Comparison of ENCODE assay signal across 22 cellular contexts in genomic region chr17:58376472-58376921, GRCh38. TPM values are rescaled to one million over a fixed set of nuclear protein-coding genes. Genes with fewer than 3 reads are reported as not detected.
DNase-seq lines count a peak whose midpoint lies in the region; ATAC-seq, FAIRE-seq and TF ChIP-seq lines count a peak whose summit lies in the region.
"Had no signal": no experiment of that assay in that cellular context is flagged by ENCODE, and none has a peak within 500 bp of the region (broad histone marks: within the 10 kb centered on the region; RNA-seq: fewer than 3 reads in every experiment).

No MANE protein-coding gene starts in this region.

- no peak overlapping the region for H3K27ac Mint-ChIP-seq in H9
- H3K27ac Mint-ChIP-seq: activated T-helper 17 cell treated with anti-CD3 and anti-CD28 coated beads, Interleukin-2, amount 50 U/mL, for 72 hours; B cell; natural killer cell had no signal

- H3K27me3 Mint-ChIP-seq in H9 (ENCODE audit: low read depth), result peaks cover 4% of the 10 kb centered on the region; the same call in 1 of the 2 replicates
- H3K27me3 Mint-ChIP-seq: activated T-helper 17 cell treated with anti-CD3 and anti-CD28 coated beads, Interleukin-2, amount 50 U/mL, for 72 hours; B cell had no signal

- H3K4me3 Mint-ChIP-seq in H9, result no peak overlapping the region
- H3K4me3 Mint-ChIP-seq: activated T-helper 17 cell treated with anti-CD3 and anti-CD28 coated beads, Interleukin-2, amount 50 U/mL, for 72 hours; B cell; natural killer cell had no signal

- H2AFZ ChIP-seq in H9 (ENCODE audit: low read length), result no peak overlapping the region
- no peak overlapping the region for H2AFZ ChIP-seq in parathyroid adenoma

- ATAC-seq in GM21786 (IDR thresholded peaks at IDR 0.05; ENCODE audit: unreplicated experiment) (no peak), HG03175 (IDR thresholded peaks at IDR 0.05; ENCODE audit: unreplicated experiment) (no peak), HG03139 (IDR thresholded peaks at IDR 0.05; ENCODE audit: unreplicated experiment) (no peak)
- ATAC-seq: activated T-helper 17 cell treated with anti-CD3 and anti-CD28 coated beads, Interleukin-2, amount 50 U/mL, for 72 hours; natural killer cell had no signal

- H3K9me3 ChIP-seq in H9 (ENCODE audit: control insufficient read depth, low read depth, low read length) (no peaks in the 10 kb centered on the region), colonic mucosa (no peaks in the 10 kb centered on the region), parathyroid adenoma (ENCODE audit: control insufficient read depth, low read length) (no peaks in the 10 kb centered on the region)
- H3K9me3 ChIP-seq: SJCRH30, spleen had no signal

- no peak overlapping the region for H3K4me3 ChIP-seq in colonic mucosa
- no peak overlapping the region for H3K4me3 ChIP-seq in parathyroid adenoma (ENCODE audit: low read depth, low read length)
- H3K4me3 ChIP-seq: cardiac muscle cell, SJCRH30, spleen had no signal

- no peaks in the 10 kb centered on the region for H4K20me1 ChIP-seq in H9 (ENCODE audit: control insufficient read depth, insufficient read depth, insufficient read length)

- no peak overlapping the region for H3K23ac ChIP-seq in H9 (ENCODE audit: insufficient read length, low read depth, low read length)

- no peak overlapping the region for H4K91ac ChIP-seq in H9 (ENCODE audit: insufficient read length, low read depth, low read length)

- H2BK5ac ChIP-seq in H9 (ENCODE audit: insufficient read length, low read length), result no peak overlapping the region

- peaks cover 36 to 37% of the 10 kb centered on the region in 2 experiments for H3K4me1 Mint-ChIP-seq in H9

- H4K5ac ChIP-seq in H9 (ENCODE audit: insufficient read length, low read depth, low read length), result no peak overlapping the region

- H3K56ac ChIP-seq in H9 (ENCODE audit: insufficient read length, low read depth, low read length), result no peak overlapping the region

- H3K36me3 ChIP-seq in colonic mucosa (no peaks in the 10 kb centered on the region), parathyroid adenoma (ENCODE audit: control insufficient read depth, insufficient read depth, low read length) (no peaks in the 10 kb centered on the region)
- H3K36me3 ChIP-seq: cardiac muscle cell, SJCRH30, spleen had no signal

- H2BK120ac ChIP-seq in H9 (ENCODE audit: low read depth, low read length, poor library complexity, severe bottlenecking), result no peak overlapping the region

- H3K36me3 Mint-ChIP-seq in H9 (ENCODE audit: insufficient read depth in 1 of 3, low read depth in 3 of 3), result no peaks in the 10 kb centered on the region
- H3K36me3 Mint-ChIP-seq: natural killer cell had no signal

- H2BK12ac ChIP-seq in H9 (ENCODE audit: insufficient read length, low read depth, low read length), result no peak overlapping the region

- no peak for FAIRE-seq in D721Med (lab: Jason Lieb, UNC)
- FAIRE-seq: GM12892 had no signal

- H3K9ac ChIP-seq in H9 (ENCODE audit: extremely low read depth, insufficient read length, low read length) (no peak overlapping the region), colonic mucosa (ENCODE audit: low read depth in 2 of 2, low read length in 2 of 2) (peak overlapping the region in 1 of 2 donors; percentile 72), parathyroid adenoma (no peak overlapping the region)

- H3K14ac ChIP-seq in H9 (ENCODE audit: insufficient read depth, low read length), result no peak overlapping the region

- H4K8ac ChIP-seq in H9 (replicated peaks; ENCODE audit: insufficient read length, low read depth, low read length), result no peak overlapping the region

- intact Hi-C loops in colonic mucosa (cut with DNase I), result no loop called here

- no peak overlapping the region for H3T11ph ChIP-seq in H9 (ENCODE audit: low read length)

- no peak overlapping the region for H2AK5ac ChIP-seq in H9 (ENCODE audit: insufficient read length, low read length)

- no peak overlapping the region for H3K18ac ChIP-seq in H9 (ENCODE audit: insufficient read length, low read depth, low read length)

- H2BK15ac ChIP-seq in H9 (ENCODE audit: low read depth, low read length), result no peak overlapping the region

- H2BK20ac ChIP-seq in H9 (ENCODE audit: low read depth, low read length, poor library complexity, severe bottlenecking), result no peak overlapping the region

- no peaks in the 10 kb centered on the region for H3K79me1 ChIP-seq in H9 (ENCODE audit: insufficient read depth, low read depth, low read length, poor library complexity, severe bottlenecking)

- no peaks in the 10 kb centered on the region for H3K79me2 ChIP-seq in H9 (ENCODE audit: insufficient read depth, low read length)
- peaks cover 8% of the 10 kb centered on the region for H3K79me2 ChIP-seq in parathyroid adenoma

- H3K27ac ChIP-seq in H9 (ENCODE audit: insufficient read length, low read depth, low read length) (no peak overlapping the region), colonic mucosa (peak overlapping the region; percentile 68), parathyroid adenoma (peak overlapping the region; percentile 64)
- H3K27ac ChIP-seq: cardiac muscle cell, SJCRH30, spleen had no signal

- H3K23me2 ChIP-seq in H9 (ENCODE audit: insufficient read length, low read depth, low read length, poor library complexity, severe bottlenecking), result no peaks in the 10 kb centered on the region

- H3K4me2 ChIP-seq in H9 (ENCODE audit: insufficient read depth, insufficient read length, low read length) (no peak overlapping the region), parathyroid adenoma (ENCODE audit: low read length) (no peak overlapping the region)

- TF ChIP-seq CTCF in H9 (conservative IDR thresholded peaks at IDR 0.05), result no peak
- no peak for TF ChIP-seq CTCF in colonic mucosa (IDR thresholded peaks at IDR 0.05)
- no peak for TF ChIP-seq CTCF in parathyroid adenoma (IDR thresholded peaks at IDR 0.05)
- TF ChIP-seq CTCF in D721Med (IDR thresholded peaks at IDR 0.05; ENCODE audit: insufficient read depth, missing control alignments), result no peak

- WGBS in H9 (ENCODE audit: extremely low coverage, insufficient read length, low lambda C conversion rate), result no CpG with 5 or more reads among the region's 3 CpGs

- H3K4ac ChIP-seq in H9 (ENCODE audit: low read depth, low read length), result no peak overlapping the region

- H3K4me1 ChIP-seq in H9 (ENCODE audit: insufficient read depth, low read length), result peaks cover 11% of the 10 kb centered on the region; the same call in 1 of the 2 replicates
- H3K4me1 ChIP-seq in colonic mucosa, result peaks cover 20% of the 10 kb centered on the region
- peaks cover 38% of the 10 kb centered on the region for H3K4me1 ChIP-seq in parathyroid adenoma
- H3K4me1 ChIP-seq: SJCRH30 had no signal

- H3K27me3 ChIP-seq in H9 (ENCODE audit: insufficient read depth, low read length) (no peaks in the 10 kb centered on the region), colonic mucosa (no peaks in the 10 kb centered on the region), parathyroid adenoma (ENCODE audit: control insufficient read depth, insufficient read depth, low read length) (no peaks in the 10 kb centered on the region)
- H3K27me3 ChIP-seq: cardiac muscle cell, SJCRH30, spleen had no signal

- DNase-seq in H9, result peak; percentile 54
- peak; percentile 68 to 77 for DNase-seq in NOMO-1 (lab: John Stamatoyannopoulos, UW; ENCODE audit: unreplicated experiment in 2 of 2)
- DNase-seq in colonic mucosa, result peak; percentile 20
- no peak for DNase-seq in D721Med (ENCODE audit: insufficient read length, low spot score)
- DNase-seq: activated CD4-positive, alpha-beta T cell treated with anti-CD3 and anti-CD28 coated beads for 1 hour; GF-D8; natural killer cell; NCI-H1048; NCI-H2029; NCI-H446 treated with DMSO at 0.1 percent for 48 hours; posterior cingulate gyrus; SJCRH30; spleen; substantia nigra had no signal

- H3K9me3 Mint-ChIP-seq in H9, result no peaks in the 10 kb centered on the region
- H3K9me3 Mint-ChIP-seq: activated T-helper 17 cell treated with anti-CD3 and anti-CD28 coated beads, Interleukin-2, amount 50 U/mL, for 72 hours; natural killer cell had no signal

RNA-seq across cellular contexts. Expression of gene SUPT4H1, which starts 24.5 kb away (rescaled TPM):
- total RNA-seq in H9 (2021) (107 and 109 TPM in 2 replicates), colonic mucosa (10 to 100 TPM; 68.7 to 75.3 TPM)

RNA-seq across cellular contexts. Expression of gene RNF43, which starts 40.8 kb away (rescaled TPM):
- total RNA-seq in H9 (2021) (0.42 and 0.72 TPM in 2 replicates), colonic mucosa (10 to 100 TPM; 38.5 to 51.2 TPM)
- total RNA-seq: SJCRH30 had no signal

RNA-seq across cellular contexts. Expression of gene TSPOAP1, which starts 47.9 kb away (rescaled TPM):
- 17.3 and 19.0 TPM in 2 replicates for total RNA-seq in H9 (2021)
- 1 to 10 TPM; 3.7 to 5.4 TPM for total RNA-seq in colonic mucosa

Comparison
In these comparisons a context has a peak if more than half of its experiments do, and no peak if none do; other contexts are left out.
1. RNA of gene RNF43, which starts 40.8 kb away (total RNA-seq): 38.5 to 51.2 TPM in colonic mucosa; 0.42 to 0.72 TPM in H9; every median in the first group is over 10 times any median in the second.